14 cellular contexts compared by ENCODE assay signal in the genomic region with DNA sequence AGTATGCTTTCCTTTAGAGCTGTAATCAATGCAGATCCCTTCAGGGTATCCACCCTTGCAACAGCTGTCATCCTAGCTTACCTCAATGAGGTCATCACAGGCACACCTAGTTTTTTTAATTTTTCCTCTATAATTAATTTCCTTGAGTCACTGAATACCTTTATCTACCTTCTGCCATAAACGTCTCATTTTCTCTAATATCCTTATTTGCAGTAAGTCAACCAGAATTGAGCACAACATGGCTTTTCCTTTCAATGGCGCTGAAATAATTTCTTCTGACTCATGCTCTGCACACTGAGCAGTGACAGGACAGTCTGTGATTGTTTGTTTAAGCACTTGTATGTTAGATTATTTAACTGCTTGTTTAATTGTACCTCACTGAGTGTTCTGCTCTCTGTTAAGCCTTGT. TPM values are rescaled to one million over a fixed set of nuclear protein-coding genes. Genes with fewer than 3 reads are reported as not detected.
DNase-seq lines count a peak whose midpoint lies in the region; ATAC-seq and TF ChIP-seq lines count a peak whose summit lies in the region.
"Had no signal": no experiment of that assay in that cellular context is flagged by ENCODE, and none has a peak within 500 bp of the region (broad histone marks: within the 10 kb centered on the region; RNA-seq: fewer than 3 reads in every experiment).

No MANE protein-coding gene starts in this region.

- CTCF ChIA-PET in HEK293T (lab: Yijun Ruan, JAX): no interaction called here

- DNase-seq in HT-29 (ENCODE audit: low spot score) (peak; percentile 54), NCI-H345 (lab: John Stamatoyannopoulos, UW) (peak; percentile 72), epithelial cell of esophagus (ENCODE audit: low read depth) (peak; percentile 85), retina (peak; percentile 36), GM19238 (ENCODE audit: insufficient read length, low spot score) (no peak), T-helper 9 cell (no peak), HEK293T (ENCODE audit: extremely low spot score) (no peak)
- DNase-seq in stimulated activated naive CD8-positive, alpha-beta T cell treated with anti-CD3 and anti-CD28 coated beads, Interleukin-15, amount 100 ng/mL, for 72 hours: no peak
- DNase-seq: activated T-cell treated with anti-CD3 and anti-CD28 coated beads, Interleukin-2, amount 50 U/mL, for 24 hours; cerebellar nuclear complex; H9; heart right ventricle; stimulated activated CD4-positive, alpha-beta T cell treated with anti-CD3 and anti-CD28 coated beads, Interleukin-2, amount 100 ng/mL, for 24 hours had no signal

- POLR2A ChIA-PET in HEK293T (lab: Yijun Ruan, JAX): no interaction called here

- no peak for TF ChIP-seq CTCF in epithelial cell of esophagus (IDR thresholded peaks at IDR 0.05; ENCODE audit: insufficient read depth, low read depth, low read length, missing control alignments)

- no peak overlapping the region for H3K27ac Mint-ChIP-seq in stimulated activated naive CD8-positive, alpha-beta T cell treated with anti-CD3 and anti-CD28 coated beads, Interleukin-15, amount 100 ng/mL, for 72 hours
- H3K27ac Mint-ChIP-seq: activated T-cell treated with anti-CD3 and anti-CD28 coated beads, Interleukin-2, amount 50 U/mL, for 24 hours; H9; natural killer cell treated with Interleukin-12 subunit alpha and Interleukin-12 subunit beta and Interleukin-15 and Interleukin-18, amount 100 ng/mL, for 72 hours had no signal

- H3K4me1 Mint-ChIP-seq in stimulated activated naive CD8-positive, alpha-beta T cell treated with anti-CD3 and anti-CD28 coated beads, Interleukin-15, amount 100 ng/mL, for 72 hours: no peaks in the 10 kb centered on the region

- H3K27me3 Mint-ChIP-seq in stimulated activated naive CD8-positive, alpha-beta T cell treated with anti-CD3 and anti-CD28 coated beads, Interleukin-15, amount 100 ng/mL, for 72 hours: no peaks in the 10 kb centered on the region

- H3K4me3 ChIP-seq in epithelial cell of esophagus (ENCODE audit: low read length): no peak overlapping the region
- H3K4me3 ChIP-seq: heart right ventricle had no signal

- no peak for ATAC-seq in stimulated activated naive CD8-positive, alpha-beta T cell treated with anti-CD3 and anti-CD28 coated beads, Interleukin-15, amount 100 ng/mL, for 72 hours
- ATAC-seq: natural killer cell treated with Interleukin-12 subunit alpha and Interleukin-12 subunit beta and Interleukin-15 and Interleukin-18, amount 100 ng/mL, for 72 hours had no signal

- H3K9me3 Mint-ChIP-seq in stimulated activated naive CD8-positive, alpha-beta T cell treated with anti-CD3 and anti-CD28 coated beads, Interleukin-15, amount 100 ng/mL, for 72 hours: no peaks in the 10 kb centered on the region
- H3K9me3 Mint-ChIP-seq: activated T-cell treated with anti-CD3 and anti-CD28 coated beads, Interleukin-2, amount 50 U/mL, for 24 hours; H9; natural killer cell treated with Interleukin-12 subunit alpha and Interleukin-12 subunit beta and Interleukin-15 and Interleukin-18, amount 100 ng/mL, for 72 hours had no signal

- no peak overlapping the region for H3K4me3 Mint-ChIP-seq in stimulated activated naive CD8-positive, alpha-beta T cell treated with anti-CD3 and anti-CD28 coated beads, Interleukin-15, amount 100 ng/mL, for 72 hours
- H3K4me3 Mint-ChIP-seq: activated T-cell treated with anti-CD3 and anti-CD28 coated beads, Interleukin-2, amount 50 U/mL, for 24 hours; H9; natural killer cell treated with Interleukin-12 subunit alpha and Interleukin-12 subunit beta and Interleukin-15 and Interleukin-18, amount 100 ng/mL, for 72 hours had no signal

TF ChIP-seq in HEK293T, 16 proteins besides CTCF, POLR2A, EP300 and RAD21:
- no peak for TF ChIP-seq ELF4 (IDR thresholded peaks at IDR 0.05)
- TF ChIP-seq BHLHE40 (IDR thresholded peaks at IDR 0.05; ENCODE audit: borderline replicate concordance): no peak
- TF ChIP-seq, protein P1, sequence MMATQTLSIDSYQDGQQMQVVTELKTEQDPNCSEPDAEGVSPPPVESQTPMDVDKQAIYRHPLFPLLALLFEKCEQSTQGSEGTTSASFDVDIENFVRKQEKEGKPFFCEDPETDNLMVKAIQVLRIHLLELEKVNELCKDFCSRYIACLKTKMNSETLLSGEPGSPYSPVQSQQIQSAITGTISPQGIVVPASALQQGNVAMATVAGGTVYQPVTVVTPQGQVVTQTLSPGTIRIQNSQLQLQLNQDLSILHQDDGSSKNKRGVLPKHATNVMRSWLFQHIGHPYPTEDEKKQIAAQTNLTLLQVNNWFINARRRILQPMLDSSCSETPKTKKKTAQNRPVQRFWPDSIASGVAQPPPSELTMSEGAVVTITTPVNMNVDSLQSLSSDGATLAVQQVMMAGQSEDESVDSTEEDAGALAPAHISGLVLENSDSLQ (IDR thresholded peaks at IDR 0.05): no peak
- TF ChIP-seq TARDBP (IDR thresholded peaks at IDR 0.05): no peak
- no peak for TF ChIP-seq ZNF384 (IDR thresholded peaks at IDR 0.05)
- no peak for TF ChIP-seq ARNT (IDR thresholded peaks at IDR 0.05)
- no peak for TF ChIP-seq FOXM1 (IDR thresholded peaks at IDR 0.05; ENCODE audit: borderline replicate concordance)
- TF ChIP-seq FOXK2 (IDR thresholded peaks at IDR 0.05): no peak
- no peak for TF ChIP-seq LEF1 (IDR thresholded peaks at IDR 0.05; ENCODE audit: borderline replicate concordance)
- no peak for TF ChIP-seq HDGF (IDR thresholded peaks at IDR 0.05; ENCODE audit: borderline replicate concordance)
- no peak for TF ChIP-seq CTBP1 (IDR thresholded peaks at IDR 0.05; ENCODE audit: borderline replicate concordance)
- TF ChIP-seq FOXA1 (IDR thresholded peaks at IDR 0.05): no peak

RNA-seq across cellular contexts. Expression of a gene that starts 49.4 kb away (rescaled TPM):
- 2.7 and 3.2 TPM in 2 replicates for total RNA-seq in HT-29 (2014; rRNA removed; shearing (Covaris generic))

Comparison
In these comparisons a context has a peak if more than half of its experiments do, and no peak if none do; other contexts are left out.
1. DNase-seq: peak in HT-29 (single experiment), NCI-H345 (single experiment), epithelial cell of esophagus (single experiment) and retina (single experiment); none in GM19238 (single experiment), stimulated activated naive CD8-positive, alpha-beta T cell treated with anti-CD3 and anti-CD28 coated beads, Interleukin-15, amount 100 ng/mL, for 72 hours (0 of 2), T-helper 9 cell (single experiment) and HEK293T (single experiment).